In the genomic region with DNA sequence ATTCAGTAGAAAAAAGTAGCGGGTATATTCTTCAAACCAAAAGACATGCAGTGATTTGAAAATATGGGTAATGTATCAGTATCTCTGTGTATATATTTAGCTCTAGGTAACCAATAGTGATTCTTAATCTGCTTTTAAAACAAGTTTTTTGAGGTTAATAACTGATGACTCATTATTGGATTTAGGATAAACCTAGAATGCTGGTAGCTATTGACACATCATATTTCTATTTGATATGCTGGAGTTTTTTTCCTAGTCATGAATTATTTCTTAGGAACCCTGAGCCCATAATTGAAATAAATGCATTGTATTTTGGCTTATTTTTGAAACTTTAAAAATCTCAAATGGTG, we compare ENCODE assay signal across 13 cellular contexts. TPM values are rescaled to one million over a fixed set of nuclear protein-coding genes. Genes with fewer than 3 reads are reported as not detected.
A peak's percentile ranks its signal among the peaks of the same experiment; 100 is the strongest.
DNase-seq lines count a peak whose midpoint lies in the region; ATAC-seq and TF ChIP-seq lines count a peak whose summit lies in the region.
"Had no signal": no experiment of that assay in that cellular context is flagged by ENCODE, and none has a peak within 500 bp of the region (broad histone marks: within the 10 kb centered on the region; RNA-seq: fewer than 3 reads in every experiment).

No MANE protein-coding gene starts in this region.

- H3K79me2 ChIP-seq in neural progenitor cell (ENCODE audit: low read depth) = no peaks in the 10 kb centered on the region

- no peaks in the 10 kb centered on the region for H3K36me3 Mint-ChIP-seq in activated naive CD4-positive, alpha-beta T cell treated with anti-CD3 and anti-CD28 coated beads, Interleukin-2, amount 50 U/mL, for 24 hours
- H3K36me3 Mint-ChIP-seq in activated T-helper 1 cell treated with anti-CD3 and anti-CD28 coated beads, Interleukin-12 subunit alpha, Interleukin-12 subunit beta, Interleukin-2, Interleukin-4 antibody, amounts not matched to agents 30 ng/mL and 10 ng/mL and 1 ng/mL, durations not matched to agents 14 hours and 24 hours and 36 hours (ENCODE audit: low read depth) = peaks cover 8% of the 10 kb centered on the region
- H3K36me3 Mint-ChIP-seq in neural progenitor cell = no peaks in the 10 kb centered on the region

- no peak for DNase-seq in activated naive CD4-positive, alpha-beta T cell (lab: John Stamatoyannopoulos, UW)
- no peak for DNase-seq in activated T-helper 1 cell treated with anti-CD3 and anti-CD28 coated beads, Interleukin-12 subunit alpha, Interleukin-12 subunit beta, Interleukin-2, Interleukin-4 antibody, amounts not matched to agents 30 ng/mL and 10 ng/mL and 1 ng/mL, durations not matched to agents 14 hours and 24 hours and 36 hours (ENCODE audit: low spot score)
- no peak for DNase-seq in thyroid gland
- DNase-seq in neural progenitor cell (ENCODE audit: low spot score) = no peak
- no peak for DNase-seq in stimulated activated naive CD4-positive, alpha-beta T cell treated with Interleukin-2 at 50 U/mL for 16 hours (lab: John Stamatoyannopoulos, UW)
- DNase-seq: activated CD4-positive, alpha-beta T cell treated with anti-CD3 and anti-CD28 coated beads, Interleukin-2, amount 10 ng/mL, durations not matched to agents 7 days and 5 days; effector CD4-positive, alpha-beta T cell; GOT3; NCI-H1436 treated with DMSO at 0.1 percent for 48 hours had no signal

- TF ChIP-seq CTCF in gastroesophageal sphincter (IDR thresholded peaks at IDR 0.05) = no peak
- TF ChIP-seq CTCF in thyroid gland (IDR thresholded peaks at IDR 0.05) = no peak
- TF ChIP-seq CTCF in neural progenitor cell (IDR thresholded peaks at IDR 0.05) = no peak

- no peaks in the 10 kb centered on the region for H3K36me3 ChIP-seq in gastroesophageal sphincter
- no peaks in the 10 kb centered on the region for H3K36me3 ChIP-seq in thyroid gland
- H3K36me3 ChIP-seq in neural progenitor cell = no peaks in the 10 kb centered on the region

- H3K4me3 ChIP-seq in gastroesophageal sphincter = no peak overlapping the region
- H3K4me3 ChIP-seq in thyroid gland (replicated peaks in 1 of 3) = no peak overlapping the region
- no peak overlapping the region for H3K4me3 ChIP-seq in neural progenitor cell
- H3K4me3 ChIP-seq: GM12878 had no signal

- H3K9me3 ChIP-seq in gastroesophageal sphincter (no peaks in the 10 kb centered on the region), thyroid gland (no peaks in the 10 kb centered on the region), neural progenitor cell (ENCODE audit: low read depth) (no peaks in the 10 kb centered on the region)

- TF ChIP-seq POLR2A in gastroesophageal sphincter (IDR thresholded peaks at IDR 0.05) (no peak), thyroid gland (IDR thresholded peaks at IDR 0.05) (no peak)

- no peaks in the 10 kb centered on the region for H3K9me3 Mint-ChIP-seq in activated naive CD4-positive, alpha-beta T cell treated with anti-CD3 and anti-CD28 coated beads, Interleukin-2, amount 50 U/mL, for 24 hours
- no peaks in the 10 kb centered on the region for H3K9me3 Mint-ChIP-seq in activated T-helper 1 cell treated with anti-CD3 and anti-CD28 coated beads, Interleukin-12 subunit alpha, Interleukin-12 subunit beta, Interleukin-2, Interleukin-4 antibody, amounts not matched to agents 30 ng/mL and 10 ng/mL and 1 ng/mL, durations not matched to agents 14 hours and 24 hours and 36 hours
- H3K9me3 Mint-ChIP-seq in neural progenitor cell = no peaks in the 10 kb centered on the region
- H3K9me3 Mint-ChIP-seq: activated CD4-positive, alpha-beta T cell treated with anti-CD3 and anti-CD28 coated beads, Interleukin-2, amount 10 ng/mL, durations not matched to agents 7 days and 5 days had no signal

- peak overlapping the region; percentile 4 for H3K4me3 Mint-ChIP-seq in activated naive CD4-positive, alpha-beta T cell treated with anti-CD3 and anti-CD28 coated beads, Interleukin-2, amount 50 U/mL, for 24 hours
- peak overlapping the region; percentile 10 for H3K4me3 Mint-ChIP-seq in activated T-helper 1 cell treated with anti-CD3 and anti-CD28 coated beads, Interleukin-12 subunit alpha, Interleukin-12 subunit beta, Interleukin-2, Interleukin-4 antibody, amounts not matched to agents 30 ng/mL and 10 ng/mL and 1 ng/mL, durations not matched to agents 14 hours and 24 hours and 36 hours
- H3K4me3 Mint-ChIP-seq in neural progenitor cell = no peak overlapping the region
- H3K4me3 Mint-ChIP-seq: activated CD4-positive, alpha-beta T cell treated with anti-CD3 and anti-CD28 coated beads, Interleukin-2, amount 10 ng/mL, durations not matched to agents 7 days and 5 days had no signal

- H3K4me1 ChIP-seq in gastroesophageal sphincter = no peaks in the 10 kb centered on the region
- peaks cover 10 to 23% of the 10 kb centered on the region in 2 donors for H3K4me1 ChIP-seq in thyroid gland
- no peaks in the 10 kb centered on the region for H3K4me1 ChIP-seq in neural progenitor cell

- no peak overlapping the region for H3K4me2 ChIP-seq in neural progenitor cell

- H3K27me3 ChIP-seq in gastroesophageal sphincter (no peaks in the 10 kb centered on the region), thyroid gland (no peaks in the 10 kb centered on the region), neural progenitor cell (no peaks in the 10 kb centered on the region)

- ATAC-seq in gastroesophageal sphincter = no peak
- no peak for ATAC-seq in HG03565 (IDR thresholded peaks at IDR 0.05; ENCODE audit: unreplicated experiment)

- intact Hi-C loops in activated T-helper 1 cell treated with anti-CD3 and anti-CD28 coated beads, Interleukin-12 subunit alpha, Interleukin-12 subunit beta, Interleukin-2, Interleukin-4 antibody, amounts not matched to agents 30 ng/mL and 10 ng/mL and 1 ng/mL, durations not matched to agents 14 hours and 24 hours and 36 hours (cut with micrococcal nuclease) = no loop called here
- intact Hi-C loops in thyroid gland (cut with DNase I) = no loop called here

- H3K27me3 Mint-ChIP-seq in activated naive CD4-positive, alpha-beta T cell treated with anti-CD3 and anti-CD28 coated beads, Interleukin-2, amount 50 U/mL, for 24 hours = no peaks in the 10 kb centered on the region
- no peaks in the 10 kb centered on the region for H3K27me3 Mint-ChIP-seq in activated T-helper 1 cell treated with anti-CD3 and anti-CD28 coated beads, Interleukin-12 subunit alpha, Interleukin-12 subunit beta, Interleukin-2, Interleukin-4 antibody, amounts not matched to agents 30 ng/mL and 10 ng/mL and 1 ng/mL, durations not matched to agents 14 hours and 24 hours and 36 hours (ENCODE audit: insufficient read depth)
- H3K27me3 Mint-ChIP-seq in neural progenitor cell (ENCODE audit: insufficient read depth, low read depth) = peaks cover 2% of the 10 kb centered on the region
- H3K27me3 Mint-ChIP-seq: activated CD4-positive, alpha-beta T cell treated with anti-CD3 and anti-CD28 coated beads, Interleukin-2, amount 10 ng/mL, durations not matched to agents 7 days and 5 days had no signal

- H3K4me1 Mint-ChIP-seq in activated naive CD4-positive, alpha-beta T cell treated with anti-CD3 and anti-CD28 coated beads, Interleukin-2, amount 50 U/mL, for 24 hours = peaks cover 47% of the 10 kb centered on the region
- peaks cover 45% of the 10 kb centered on the region for H3K4me1 Mint-ChIP-seq in activated T-helper 1 cell treated with anti-CD3 and anti-CD28 coated beads, Interleukin-12 subunit alpha, Interleukin-12 subunit beta, Interleukin-2, Interleukin-4 antibody, amounts not matched to agents 30 ng/mL and 10 ng/mL and 1 ng/mL, durations not matched to agents 14 hours and 24 hours and 36 hours (ENCODE audit: low read depth)
- no peaks in the 10 kb centered on the region for H3K4me1 Mint-ChIP-seq in neural progenitor cell

- H3K27ac Mint-ChIP-seq in activated naive CD4-positive, alpha-beta T cell treated with anti-CD3 and anti-CD28 coated beads, Interleukin-2, amount 50 U/mL, for 24 hours = peak overlapping the region; percentile 46
- no peak overlapping the region for H3K27ac Mint-ChIP-seq in activated T-helper 1 cell treated with anti-CD3 and anti-CD28 coated beads, Interleukin-12 subunit alpha, Interleukin-12 subunit beta, Interleukin-2, Interleukin-4 antibody, amounts not matched to agents 30 ng/mL and 10 ng/mL and 1 ng/mL, durations not matched to agents 14 hours and 24 hours and 36 hours
- H3K27ac Mint-ChIP-seq in neural progenitor cell = no peak overlapping the region

- peak overlapping the region in 3 of 4 donors; percentile 16 to 60 (median 49) for H3K27ac ChIP-seq in gastroesophageal sphincter
- peak overlapping the region in 2 of 3 donors; percentile 58 to 60 for H3K27ac ChIP-seq in thyroid gland
- H3K27ac ChIP-seq in neural progenitor cell = no peak overlapping the region

- H2AFZ ChIP-seq in neural progenitor cell (replicated peaks) = no peak overlapping the region

- H3F3A ChIP-seq in neural progenitor cell (ENCODE audit: low read depth) = no peaks in the 10 kb centered on the region

- TF ChIP-seq EP300 in gastroesophageal sphincter (IDR thresholded peaks at IDR 0.05) = no peak

- no peak overlapping the region for H3K9ac ChIP-seq in neural progenitor cell

- 0% methylated on average over 1 of the region's 1 CpG for WGBS in gastroesophageal sphincter (ENCODE audit: low coverage in 1 of 2), 2 donors
- 0% methylated on average over 1 of the region's 1 CpG for WGBS in thyroid gland, 2 donors

- H4K20me1 ChIP-seq in neural progenitor cell (ENCODE audit: low read depth) = no peaks in the 10 kb centered on the region

RNA-seq across cellular contexts. Expression of a gene that starts 15.5 kb away (rescaled TPM):
- total RNA-seq in activated T-helper 1 cell treated with anti-CD3 and anti-CD28 coated beads, Interleukin-12 subunit alpha, Interleukin-12 subunit beta, Interleukin-2, Interleukin-4 antibody, amounts not matched to agents 30 ng/mL and 10 ng/mL and 1 ng/mL, durations not matched to agents 14 hours and 24 hours and 36 hours = 163 and 164 TPM in 2 replicates
- 10 to 100 TPM; 43.1 to 59.6 (median 51.3) TPM for total RNA-seq in gastroesophageal sphincter
- total RNA-seq in thyroid gland = 10 to 100 TPM; 35.6 to 59.4 (median 48.5) TPM
- 41.6 and 48.7 TPM in 2 replicates for total RNA-seq in neural progenitor cell (ENCODE audit: low replicate concordance)

RNA-seq across cellular contexts. Expression of a gene that starts 55.8 kb away (rescaled TPM):
- total RNA-seq in activated T-helper 1 cell treated with anti-CD3 and anti-CD28 coated beads, Interleukin-12 subunit alpha, Interleukin-12 subunit beta, Interleukin-2, Interleukin-4 antibody, amounts not matched to agents 30 ng/mL and 10 ng/mL and 1 ng/mL, durations not matched to agents 14 hours and 24 hours and 36 hours = 79.9 and 89.3 TPM in 2 replicates
- total RNA-seq in gastroesophageal sphincter (10 to 100 TPM; 43.6 to 91.3 (median 68.6) TPM), thyroid gland (100 to 1,000 TPM in 3 of 4 donors, 10 to 100 TPM in 1; 93.9 to 170 (median 118) TPM), neural progenitor cell (ENCODE audit: low replicate concordance) (60.5 and 83.0 TPM in 2 replicates)
